In the genomic region with DNA sequence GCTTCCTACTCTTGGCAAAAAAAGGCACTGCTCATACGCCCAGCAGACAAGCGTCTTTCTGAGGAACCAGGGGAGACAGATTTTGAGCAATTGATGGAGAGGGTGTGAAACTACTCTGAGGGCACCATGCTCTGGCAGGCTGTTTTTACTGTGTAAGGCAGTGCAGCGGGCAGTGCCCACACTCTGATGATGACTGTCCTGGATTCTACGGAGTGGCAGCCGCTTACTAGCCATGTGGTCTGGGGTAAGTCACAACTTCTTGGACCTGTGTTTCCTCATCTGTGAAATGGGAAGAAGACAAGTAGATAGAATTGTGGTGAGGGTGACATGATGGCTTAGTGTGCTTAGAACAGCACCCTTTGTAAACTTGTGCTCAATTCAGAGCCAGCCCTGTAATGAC, we compare ENCODE assay signal across 24 cellular contexts. TPM values are rescaled to one million over a fixed set of nuclear protein-coding genes. Genes with fewer than 3 reads are reported as not detected.
"Had no signal": no experiment of that assay in that cellular context is flagged by ENCODE, and none has a peak within 500 bp of the region (broad histone marks: within the 10 kb centered on the region; RNA-seq: fewer than 3 reads in every experiment).

No MANE protein-coding gene starts in this region.

- H3K4me3 ChIP-seq: colonic mucosa, gastroesophageal sphincter, smooth muscle cell, thoracic aorta, uterus had no signal

- DNase-seq: activated CD4-positive, alpha-beta T cell treated with anti-CD3 and anti-CD28 coated beads for 48 hours; activated CD4-positive, CD25-positive, alpha-beta regulatory T cell; activated CD8-positive, alpha-beta T cell treated with anti-CD3 and anti-CD28 coated beads for 36 hours; activated naive CD4-positive, alpha-beta T cell treated with anti-CD3 and anti-CD28 coated beads, Interleukin-2, amount 10 ng/mL, durations not matched to agents 7 days and 5 days; activated naive CD8-positive, alpha-beta T cell treated with anti-CD3 and anti-CD28 coated beads, Interleukin-2, amount 50 U/mL, for 24 hours; activated T-cell treated with anti-CD3 and anti-CD28 coated beads, Interleukin-2, amount 50 U/mL, for 24 hours; brain microvascular endothelial cell; colonic mucosa; heart right ventricle; kidney glomerular epithelial cell; left ventricle myocardium superior; mesendoderm; naive thymus-derived CD4-positive, alpha-beta T cell; stimulated activated CD4-positive, alpha-beta T cell treated with anti-CD3 and anti-CD28 coated beads, Interleukin-4, amount 100 ng/mL, for 24 hours; T-cell; uterus had no signal

- H3K27ac ChIP-seq: brain microvascular endothelial cell, colonic mucosa, thoracic aorta, uterus had no signal

- H3K36me3 ChIP-seq: brain microvascular endothelial cell, colonic mucosa, gastroesophageal sphincter, heart right ventricle, thoracic aorta, uterus had no signal

- H3K27ac Mint-ChIP-seq: activated CD8-positive, alpha-beta T cell treated with anti-CD3 and anti-CD28 coated beads for 36 hours; activated naive CD4-positive, alpha-beta T cell treated with anti-CD3 and anti-CD28 coated beads, Interleukin-2, amount 10 ng/mL, durations not matched to agents 7 days and 5 days; activated naive CD8-positive, alpha-beta T cell treated with anti-CD3 and anti-CD28 coated beads, Interleukin-2, amount 50 U/mL, for 24 hours; activated T-cell treated with anti-CD3 and anti-CD28 coated beads, Interleukin-2, amount 50 U/mL, for 24 hours; naive thymus-derived CD4-positive, alpha-beta T cell; stimulated activated effector memory CD8-positive, alpha-beta T cell treated with anti-CD3 and anti-CD28 coated beads, Interleukin-12 subunit alpha, Interleukin-12 subunit beta, amount 100 ng/mL, for 72 hours; T-cell had no signal

- H2AFZ ChIP-seq: parathyroid adenoma had no signal

- H3K27me3 ChIP-seq: brain microvascular endothelial cell, colonic mucosa, gastroesophageal sphincter, heart right ventricle, uterus had no signal

- H3K9ac ChIP-seq: parathyroid adenoma had no signal

- H3K27me3 Mint-ChIP-seq: activated CD8-positive, alpha-beta T cell treated with anti-CD3 and anti-CD28 coated beads for 36 hours; activated naive CD8-positive, alpha-beta T cell treated with anti-CD3 and anti-CD28 coated beads, Interleukin-2, amount 50 U/mL, for 24 hours had no signal

- ATAC-seq: activated CD8-positive, alpha-beta T cell treated with anti-CD3 and anti-CD28 coated beads for 36 hours; stimulated activated effector memory CD8-positive, alpha-beta T cell treated with anti-CD3 and anti-CD28 coated beads, Interleukin-12 subunit alpha, Interleukin-12 subunit beta, amount 100 ng/mL, for 72 hours; T-cell had no signal

- H3K36me3 Mint-ChIP-seq: activated naive CD4-positive, alpha-beta T cell treated with anti-CD3 and anti-CD28 coated beads, Interleukin-2, amount 10 ng/mL, durations not matched to agents 7 days and 5 days; naive thymus-derived CD4-positive, alpha-beta T cell; stimulated activated effector memory CD8-positive, alpha-beta T cell treated with anti-CD3 and anti-CD28 coated beads, Interleukin-12 subunit alpha, Interleukin-12 subunit beta, amount 100 ng/mL, for 72 hours; T-cell had no signal

- H3K4me1 Mint-ChIP-seq: central memory CD8-positive, alpha-beta T cell; stimulated activated effector memory CD8-positive, alpha-beta T cell treated with anti-CD3 and anti-CD28 coated beads, Interleukin-12 subunit alpha, Interleukin-12 subunit beta, amount 100 ng/mL, for 72 hours had no signal

- H3K9me3 ChIP-seq: colonic mucosa, gastroesophageal sphincter, heart right ventricle, thoracic aorta, uterus had no signal

- H3K4me1 ChIP-seq: parathyroid adenoma, uterus had no signal

- H3K9me3 Mint-ChIP-seq: activated CD8-positive, alpha-beta T cell treated with anti-CD3 and anti-CD28 coated beads for 36 hours; activated naive CD4-positive, alpha-beta T cell treated with anti-CD3 and anti-CD28 coated beads, Interleukin-2, amount 10 ng/mL, durations not matched to agents 7 days and 5 days; activated naive CD8-positive, alpha-beta T cell treated with anti-CD3 and anti-CD28 coated beads, Interleukin-2, amount 50 U/mL, for 24 hours; activated T-cell treated with anti-CD3 and anti-CD28 coated beads, Interleukin-2, amount 50 U/mL, for 24 hours; central memory CD8-positive, alpha-beta T cell; naive thymus-derived CD4-positive, alpha-beta T cell; stimulated activated effector memory CD8-positive, alpha-beta T cell treated with anti-CD3 and anti-CD28 coated beads, Interleukin-12 subunit alpha, Interleukin-12 subunit beta, amount 100 ng/mL, for 72 hours; T-cell had no signal

- H3K4me3 Mint-ChIP-seq: activated CD8-positive, alpha-beta T cell treated with anti-CD3 and anti-CD28 coated beads for 36 hours; activated naive CD4-positive, alpha-beta T cell treated with anti-CD3 and anti-CD28 coated beads, Interleukin-2, amount 10 ng/mL, durations not matched to agents 7 days and 5 days; activated naive CD8-positive, alpha-beta T cell treated with anti-CD3 and anti-CD28 coated beads, Interleukin-2, amount 50 U/mL, for 24 hours; activated T-cell treated with anti-CD3 and anti-CD28 coated beads, Interleukin-2, amount 50 U/mL, for 24 hours; central memory CD8-positive, alpha-beta T cell; naive thymus-derived CD4-positive, alpha-beta T cell; stimulated activated effector memory CD8-positive, alpha-beta T cell treated with anti-CD3 and anti-CD28 coated beads, Interleukin-12 subunit alpha, Interleukin-12 subunit beta, amount 100 ng/mL, for 72 hours; T-cell had no signal

- H3K79me2 ChIP-seq: parathyroid adenoma had no signal

RNA-seq across cellular contexts. Expression of a gene that starts 38.8 kb away (rescaled TPM):
- total RNA-seq: activated CD8-positive, alpha-beta T cell treated with anti-CD3 and anti-CD28 coated beads for 36 hours; colonic mucosa; gastroesophageal sphincter; mucosa of gallbladder; sciatic nerve; smooth muscle cell; T-cell; thoracic aorta had no signal
- polyA plus RNA-seq: naive thymus-derived CD4-positive, alpha-beta T cell had no signal

RNA-seq across cellular contexts. Expression of a gene that starts 44.3 kb away (rescaled TPM):
- total RNA-seq: activated CD8-positive, alpha-beta T cell treated with anti-CD3 and anti-CD28 coated beads for 36 hours had no signal
- polyA plus RNA-seq: naive thymus-derived CD4-positive, alpha-beta T cell had no signal
